In genomic region chr10:35940067-35940989, GRCh38 we compare ENCODE assay signal across 13 cellular contexts.
DNase-seq lines count a peak whose midpoint lies in the region; ATAC-seq lines count a peak whose summit lies in the region.
"Had no signal": no experiment of that assay in that cellular context is flagged by ENCODE, and none has a peak within 500 bp of the region (broad histone marks: within the 10 kb centered on the region; RNA-seq: fewer than 3 reads in every experiment).

No MANE protein-coding gene starts in this region.

- no peak overlapping the region for H4K5ac ChIP-seq in mesendoderm (ENCODE audit: low read length)

- no CpG with 5 or more reads among the region's 14 CpGs for WGBS in mesendoderm (ENCODE audit: extremely low coverage, insufficient coverage, low lambda C conversion rate)

- ATAC-seq in HG03045 (IDR thresholded peaks at IDR 0.05; ENCODE audit: unreplicated experiment): no peak
- ATAC-seq: K562 had no signal

- H3K4ac ChIP-seq in mesendoderm (ENCODE audit: low read depth, low read length): no peak overlapping the region

- no peaks in the 10 kb centered on the region for H3K79me2 ChIP-seq in mesendoderm (ENCODE audit: control insufficient read depth, insufficient read depth, low read length)

- H4K8ac ChIP-seq in mesendoderm (ENCODE audit: low read depth, low read length): no peak overlapping the region

- H3K79me1 ChIP-seq in mesendoderm (ENCODE audit: low read length): no peaks in the 10 kb centered on the region

- DNase-seq in NCI-H2196 (lab: John Stamatoyannopoulos, UW; ENCODE audit: unreplicated experiment) (peak; percentile 11), NCI-H2196 treated with DMSO at 0.1 percent for 48 hours (lab: John Stamatoyannopoulos, UW; ENCODE audit: unreplicated experiment) (no peak), cerebellar cortex (ENCODE audit: low spot score) (peak; percentile 25), mesendoderm (peak; percentile 43), KG1 (lab: John Stamatoyannopoulos, UW) (no peak), SHP77 (lab: John Stamatoyannopoulos, UW) (no peak)
- DNase-seq in activated CD4-positive, CD25-positive, alpha-beta regulatory T cell (lab: John Stamatoyannopoulos, UW): no peak
- DNase-seq: GF-D8; NK-92 treated with Interleukin-12 subunit alpha and Interleukin-12 subunit beta, amount 100 ng/mL, for 24 hours; T-helper 2 cell had no signal

- no peaks in the 10 kb centered on the region for H3K27me3 ChIP-seq in mesendoderm (ENCODE audit: insufficient read depth, low read length, poor library complexity)
- H3K27me3 ChIP-seq: ovary had no signal

- H3K18ac ChIP-seq in mesendoderm (ENCODE audit: low read length): no peak overlapping the region

- no peak overlapping the region for H3K56ac ChIP-seq in mesendoderm (ENCODE audit: low read length)

- peak overlapping the region; percentile 9 for H2BK5ac ChIP-seq in mesendoderm (ENCODE audit: low read length)

- H3K27ac ChIP-seq in mesendoderm (ENCODE audit: low read depth, low read length): no peak overlapping the region
- H3K27ac ChIP-seq: ovary had no signal

- H2BK15ac ChIP-seq in mesendoderm (replicated peaks; ENCODE audit: low read depth): no peak overlapping the region

- H3K4me3 ChIP-seq in mesendoderm (ENCODE audit: low read length): no peak overlapping the region
- H3K4me3 ChIP-seq: K562, ovary had no signal

- no peak overlapping the region for H3K9ac ChIP-seq in mesendoderm (ENCODE audit: low read length)

- no peak overlapping the region for H3K23ac ChIP-seq in mesendoderm (ENCODE audit: low read length)

- H2BK120ac ChIP-seq in mesendoderm (ENCODE audit: low read depth, low read length): no peak overlapping the region

- H3K4me1 ChIP-seq in mesendoderm (ENCODE audit: control insufficient read depth, low read depth, low read length): peaks cover 5% of the 10 kb centered on the region

- H2AK5ac ChIP-seq in mesendoderm (ENCODE audit: low read length): no peak overlapping the region

- no peaks in the 10 kb centered on the region for H3K36me3 ChIP-seq in mesendoderm (ENCODE audit: control insufficient read depth, insufficient read depth, low read length)
- H3K36me3 ChIP-seq: ovary had no signal

- no peak overlapping the region for H3K4me2 ChIP-seq in mesendoderm (ENCODE audit: low read length)

Comparison
In these comparisons a context has a peak if more than half of its experiments do, and no peak if none do; other contexts are left out.
1. DNase-seq: peak in NCI-H2196 (single experiment), cerebellar cortex (single experiment) and mesendoderm (single experiment); none in NCI-H2196 treated with DMSO at 0.1 percent for 48 hours (single experiment), activated CD4-positive, CD25-positive, alpha-beta regulatory T cell (0 of 4), KG1 (single experiment) and SHP77 (0 of 2).